16 cellular contexts compared by ENCODE assay signal in genomic region chr3:158773845-158774542, GRCh38. TPM values are rescaled to one million over a fixed set of nuclear protein-coding genes. Genes with fewer than 3 reads are reported as not detected.
DNase-seq lines count a peak whose midpoint lies in the region; ATAC-seq lines count a peak whose summit lies in the region.
"Had no signal": no experiment of that assay in that cellular context is flagged by ENCODE, and none has a peak within 500 bp of the region (broad histone marks: within the 10 kb centered on the region; RNA-seq: fewer than 3 reads in every experiment).

No MANE protein-coding gene starts in this region.

- H3K4me1 Mint-ChIP-seq in immature natural killer cell: peaks cover 0 to 2% of the 10 kb centered on the region in 2 donors

- ATAC-seq in Right ventricle myocardium superior (ENCODE audit: poor library complexity): peak; percentile 54
- ATAC-seq in HG02970 (IDR thresholded peaks at IDR 0.05; ENCODE audit: low FRiP score, unreplicated experiment): no peak
- ATAC-seq in GM18511 (IDR thresholded peaks at IDR 0.05; ENCODE audit: unreplicated experiment): no peak

- H3K27me3 Mint-ChIP-seq in immature natural killer cell (ENCODE audit: low read depth in 3 of 3): no peaks in the 10 kb centered on the region

- in situ Hi-C loops in KBM-7 (cut with MboI; ENCODE audit: low pct_unique_long_range_greater_than_20kb, low sequenced_read_pairs): no loop called here

- H3K36me3 Mint-ChIP-seq in immature natural killer cell: peaks cover 0 to 13% (median 3%) of the 10 kb centered on the region in 3 donors

- peak overlapping the region; percentile 36 for H3K27ac ChIP-seq in epithelial cell of prostate
- H3K27ac ChIP-seq: HL-60, parathyroid adenoma, WERI-Rb-1 had no signal

- no peak overlapping the region for H3K4me3 Mint-ChIP-seq in immature natural killer cell

- DNase-seq in Right ventricle myocardium superior: no peak
- DNase-seq in cardiac septum (ENCODE audit: low spot score): no peak
- no peak for DNase-seq in epithelial cell of prostate (ENCODE audit: low read depth, low spot score)
- DNase-seq in kidney tubule cell (ENCODE audit: low spot score): peak; percentile 45
- no peak for DNase-seq in KBM-7
- DNase-seq in immature natural killer cell: no peak
- DNase-seq: activated gamma-delta T cell, Caco-2, Kasumi-1, NCI-H187, WERI-Rb-1 had no signal

- no peak overlapping the region for H3K27ac Mint-ChIP-seq in immature natural killer cell

- intact Hi-C loops in Right ventricle myocardium superior (cut with DNase I) (no loop called here), cardiac septum (cut with DNase I) (no loop called here)

- H3K9me3 Mint-ChIP-seq in immature natural killer cell: no peaks in the 10 kb centered on the region

RNA-seq across cellular contexts. Expression of gene MFSD1, which starts 27.9 kb away (rescaled TPM):
- total RNA-seq in Right ventricle myocardium superior (27.3 TPM), cardiac septum (23.9 TPM)
- polyA plus RNA-seq in immature natural killer cell: 100 to 1,000 TPM in 1 of 3 donors, 10 to 100 TPM in 2; 55.4 to 139 (median 61.8) TPM

RNA-seq across cellular contexts. Expression of gene RARRES1, which starts 41.7 kb away (rescaled TPM):
- total RNA-seq in Right ventricle myocardium superior (9.1 TPM), cardiac septum (9.1 TPM)
- not detected for polyA plus RNA-seq in immature natural killer cell
- total RNA-seq: NCI-H460 had no signal
